ENCODE assay signal across 20 cellular contexts in the genomic region with DNA sequence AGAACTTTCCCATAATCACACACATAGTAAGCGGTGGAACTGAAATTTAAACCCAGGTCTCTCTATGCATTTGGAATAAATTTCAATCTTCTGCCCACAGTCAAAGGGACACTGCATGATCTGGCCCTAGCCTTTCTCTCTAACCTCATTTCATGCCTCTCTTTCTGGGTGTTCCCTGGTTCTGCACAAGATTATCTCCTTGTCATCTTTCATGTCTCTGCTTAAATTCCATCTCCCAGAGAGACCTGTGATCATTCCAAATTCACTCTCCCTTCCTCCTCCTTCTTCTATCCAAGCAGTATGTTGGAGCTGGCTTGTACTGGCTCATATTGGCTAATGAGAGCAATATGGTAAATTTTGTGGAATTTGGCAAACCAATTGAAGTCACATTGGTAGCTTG. TPM values are rescaled to one million over a fixed set of nuclear protein-coding genes. Genes with fewer than 3 reads are reported as not detected.
DNase-seq lines count a peak whose midpoint lies in the region; ATAC-seq and TF ChIP-seq lines count a peak whose summit lies in the region.
"Had no signal": no experiment of that assay in that cellular context is flagged by ENCODE, and none has a peak within 500 bp of the region (broad histone marks: within the 10 kb centered on the region; RNA-seq: fewer than 3 reads in every experiment).

No MANE protein-coding gene starts in this region.

- H3K36me3 ChIP-seq in esophagus muscularis mucosa (no peaks in the 10 kb centered on the region), uterus (no peaks in the 10 kb centered on the region)
- H3K36me3 ChIP-seq: BLaER1 treated with 17β-estradiol and CSF1 and Interleukin-3, amounts not matched to agents 10 nM and 100 nM had no signal

- no peaks in the 10 kb centered on the region for H3K9me3 Mint-ChIP-seq in activated CD8-positive, alpha-beta T cell treated with anti-CD3 and anti-CD28 coated beads, Interleukin-2, amount 10 ng/mL, durations not matched to agents 7 days and 5 days (ENCODE audit: insufficient read depth)
- no peaks in the 10 kb centered on the region for H3K9me3 Mint-ChIP-seq in activated CD8-positive, alpha-beta T cell treated with anti-CD3 and anti-CD28 coated beads for 36 hours
- H3K9me3 Mint-ChIP-seq: CD4-positive, alpha-beta T cell; CD8-positive, alpha-beta T cell had no signal

- TF ChIP-seq EP300 in esophagus muscularis mucosa (IDR thresholded peaks at IDR 0.05), result no peak

- H3K27me3 Mint-ChIP-seq in activated CD8-positive, alpha-beta T cell treated with anti-CD3 and anti-CD28 coated beads, Interleukin-2, amount 10 ng/mL, durations not matched to agents 7 days and 5 days (ENCODE audit: low read depth), result peaks cover 28% of the 10 kb centered on the region
- peaks cover 17% of the 10 kb centered on the region for H3K27me3 Mint-ChIP-seq in activated CD8-positive, alpha-beta T cell treated with anti-CD3 and anti-CD28 coated beads for 36 hours

- CTCF ChIA-PET in activated CD8-positive, alpha-beta T cell treated with anti-CD3 and anti-CD28 coated beads, Interleukin-2, amount 10 ng/mL, durations not matched to agents 7 days and 5 days (lab: Charles Lee), result interaction anchor here (0.8 kb wide), 1 partner anchor 79 kb away, joined by 3 read pairs; no protein-coding TSS in a partner anchor
- CTCF ChIA-PET in activated CD8-positive, alpha-beta T cell treated with anti-CD3 and anti-CD28 coated beads for 36 hours (lab: Charles Lee), result interaction anchor here (1.1 to 1.3 kb wide), 2 partner anchors 13 to 167 kb away, joined by 3 to 4 read pairs; no protein-coding TSS in a partner anchor

- intact Hi-C loops in activated CD8-positive, alpha-beta T cell treated with anti-CD3 and anti-CD28 coated beads for 36 hours (cut with micrococcal nuclease), result no loop called here
- intact Hi-C loops in esophagus muscularis mucosa (cut with DNase I) (loop anchor here (10.0 kb wide), 1 partner anchor 93 kb away; no protein-coding TSS in a partner anchor), uterus (cut with DNase I; ENCODE audit: low total_unique reads) (no loop called here)

- POLR2A ChIA-PET in activated CD8-positive, alpha-beta T cell treated with anti-CD3 and anti-CD28 coated beads, Interleukin-2, amount 10 ng/mL, durations not matched to agents 7 days and 5 days (lab: Charles Lee), result no interaction called here
- POLR2A ChIA-PET in activated CD8-positive, alpha-beta T cell treated with anti-CD3 and anti-CD28 coated beads for 36 hours (lab: Charles Lee), result no interaction called here

- no peak overlapping the region for H3K27ac ChIP-seq in esophagus muscularis mucosa (replicated peaks in 1 of 4)
- H3K27ac ChIP-seq in uterus, result no peak overlapping the region
- H3K27ac ChIP-seq: 22Rv1; A549; BLaER1 treated with 17β-estradiol and CSF1 and Interleukin-3, amounts not matched to agents 10 nM and 100 nM; C4-2B had no signal

- H3K36me3 Mint-ChIP-seq in activated CD8-positive, alpha-beta T cell treated with anti-CD3 and anti-CD28 coated beads, Interleukin-2, amount 10 ng/mL, durations not matched to agents 7 days and 5 days (ENCODE audit: low read depth), result no peaks in the 10 kb centered on the region
- H3K36me3 Mint-ChIP-seq in activated CD8-positive, alpha-beta T cell treated with anti-CD3 and anti-CD28 coated beads for 36 hours (ENCODE audit: low read depth), result no peaks in the 10 kb centered on the region
- H3K36me3 Mint-ChIP-seq: CD8-positive, alpha-beta T cell had no signal

- H3K4me1 ChIP-seq in esophagus muscularis mucosa (peaks cover 0 to 9% (median 8%) of the 10 kb centered on the region in 4 donors), uterus (no peaks in the 10 kb centered on the region)
- H3K4me1 ChIP-seq: BLaER1 treated with 17β-estradiol and CSF1 and Interleukin-3, amounts not matched to agents 10 nM and 100 nM; Caco-2 had no signal

- H3K4me3 Mint-ChIP-seq in activated CD8-positive, alpha-beta T cell treated with anti-CD3 and anti-CD28 coated beads, Interleukin-2, amount 10 ng/mL, durations not matched to agents 7 days and 5 days, result no peak overlapping the region
- no peak overlapping the region for H3K4me3 Mint-ChIP-seq in activated CD8-positive, alpha-beta T cell treated with anti-CD3 and anti-CD28 coated beads for 36 hours
- H3K4me3 Mint-ChIP-seq: B cell; CD4-positive, alpha-beta T cell; CD8-positive, alpha-beta T cell had no signal

- peaks cover 2% of the 10 kb centered on the region for H3K4me1 Mint-ChIP-seq in activated CD8-positive, alpha-beta T cell treated with anti-CD3 and anti-CD28 coated beads, Interleukin-2, amount 10 ng/mL, durations not matched to agents 7 days and 5 days (ENCODE audit: low read depth)
- no peaks in the 10 kb centered on the region for H3K4me1 Mint-ChIP-seq in activated CD8-positive, alpha-beta T cell treated with anti-CD3 and anti-CD28 coated beads for 36 hours (ENCODE audit: low read depth)

- H3K9me3 ChIP-seq in esophagus muscularis mucosa, result no peaks in the 10 kb centered on the region
- no peaks in the 10 kb centered on the region for H3K9me3 ChIP-seq in uterus
- H3K9me3 ChIP-seq: A549; BLaER1 treated with 17β-estradiol and CSF1 and Interleukin-3, amounts not matched to agents 10 nM and 100 nM; Caco-2 had no signal

- peak; percentile 4 for DNase-seq in activated CD8-positive, alpha-beta T cell treated with anti-CD3 and anti-CD28 coated beads, Interleukin-2, amount 10 ng/mL, durations not matched to agents 7 days and 5 days
- no peak for DNase-seq in activated CD8-positive, alpha-beta T cell treated with anti-CD3 and anti-CD28 coated beads for 36 hours
- peak; percentile 62 for DNase-seq in esophagus muscularis mucosa (ENCODE audit: extremely low spot score)
- peak; percentile 7 for DNase-seq in fibroblast of peridontal ligament (ENCODE audit: extremely low read depth)
- no peak for DNase-seq in uterus
- no peak for DNase-seq in SIG-M5 (lab: John Stamatoyannopoulos, UW)
- DNase-seq: AML-193; Caco-2; Calu3; CD4-positive, alpha-beta T cell; CD8-positive, alpha-beta T cell; DMS79 treated with DMSO at 0.1 percent for 48 hours; GF-D8 had no signal

- H3K27me3 ChIP-seq in esophagus muscularis mucosa, result peaks cover 0 to 4% (median 0%) of the 10 kb centered on the region in 4 donors
- no peaks in the 10 kb centered on the region for H3K27me3 ChIP-seq in uterus
- H3K27me3 ChIP-seq: BLaER1 treated with 17β-estradiol and CSF1 and Interleukin-3, amounts not matched to agents 10 nM and 100 nM had no signal

- H3K4me3 ChIP-seq in esophagus muscularis mucosa (no peak overlapping the region), uterus (no peak overlapping the region)
- H3K4me3 ChIP-seq: A549; BLaER1 treated with 17β-estradiol and CSF1 and Interleukin-3, amounts not matched to agents 10 nM and 100 nM had no signal

- TF ChIP-seq CTCF in activated CD8-positive, alpha-beta T cell treated with anti-CD3 and anti-CD28 coated beads for 36 hours (IDR thresholded peaks at IDR 0.05), result no peak
- TF ChIP-seq CTCF in esophagus muscularis mucosa (IDR thresholded peaks at IDR 0.05), result no peak
- TF ChIP-seq CTCF in uterus (IDR thresholded peaks at IDR 0.05), result no peak

- ATAC-seq in activated CD8-positive, alpha-beta T cell treated with anti-CD3 and anti-CD28 coated beads, Interleukin-2, amount 10 ng/mL, durations not matched to agents 7 days and 5 days, result no peak
- ATAC-seq in activated CD8-positive, alpha-beta T cell treated with anti-CD3 and anti-CD28 coated beads for 36 hours, result no peak
- no peak for ATAC-seq in GM21786 (IDR thresholded peaks at IDR 0.05; ENCODE audit: unreplicated experiment)
- ATAC-seq: A549; CD8-positive, alpha-beta T cell had no signal

- TF ChIP-seq POLR2A in esophagus muscularis mucosa (IDR thresholded peaks at IDR 0.05; ENCODE audit: low read depth) (no peak), uterus (IDR thresholded peaks at IDR 0.05) (no peak)

- 84% methylated on average over 1 of the region's 1 CpG for WGBS in esophagus muscularis mucosa

- H3K27ac Mint-ChIP-seq in activated CD8-positive, alpha-beta T cell treated with anti-CD3 and anti-CD28 coated beads, Interleukin-2, amount 10 ng/mL, durations not matched to agents 7 days and 5 days, result no peak overlapping the region
- H3K27ac Mint-ChIP-seq in activated CD8-positive, alpha-beta T cell treated with anti-CD3 and anti-CD28 coated beads for 36 hours, result no peak overlapping the region
- H3K27ac Mint-ChIP-seq: B cell; CD4-positive, alpha-beta T cell; CD8-positive, alpha-beta T cell had no signal

RNA-seq across cellular contexts. Expression of a gene that starts 22.2 kb away (rescaled TPM):
- total RNA-seq in activated CD8-positive, alpha-beta T cell treated with anti-CD3 and anti-CD28 coated beads, Interleukin-2, amount 10 ng/mL, durations not matched to agents 7 days and 5 days, result not detected
- not detected for total RNA-seq in activated CD8-positive, alpha-beta T cell treated with anti-CD3 and anti-CD28 coated beads for 36 hours
- not detected for total RNA-seq in esophagus muscularis mucosa
- total RNA-seq in uterus, result not detected
- total RNA-seq: A172; B cell; Caco-2; Calu3; CD4-positive, alpha-beta T cell; CD8-positive, alpha-beta T cell had no signal

RNA-seq across cellular contexts. Expression of a gene that starts 31.9 kb away (rescaled TPM):
- 10 to 100 TPM; 15.3 to 16.6 TPM for total RNA-seq in activated CD8-positive, alpha-beta T cell treated with anti-CD3 and anti-CD28 coated beads, Interleukin-2, amount 10 ng/mL, durations not matched to agents 7 days and 5 days
- total RNA-seq in activated CD8-positive, alpha-beta T cell treated with anti-CD3 and anti-CD28 coated beads for 36 hours, result 1 to 10 TPM; 1.4 to 1.8 TPM
- total RNA-seq in esophagus muscularis mucosa (10 to 100 TPM; 36.5 to 54.2 (median 41.2) TPM), uterus (10 to 100 TPM; 28.2 to 65.3 (median 40.5) TPM)

Comparison
In these comparisons a context has a peak if more than half of its experiments do, and no peak if none do; other contexts are left out.
1. DNase-seq: peak in activated CD8-positive, alpha-beta T cell treated with anti-CD3 and anti-CD28 coated beads, Interleukin-2, amount 10 ng/mL, durations not matched to agents 7 days and 5 days (single experiment), esophagus muscularis mucosa (single experiment) and fibroblast of peridontal ligament (single experiment); none in activated CD8-positive, alpha-beta T cell treated with anti-CD3 and anti-CD28 coated beads for 36 hours (single experiment), uterus (0 of 2) and SIG-M5 (single experiment).
2. RNA of a gene that starts 31.9 kb away (total RNA-seq): 28.2 to 65.3 TPM in uterus, 36.5 to 54.2 TPM in esophagus muscularis mucosa and 15.3 to 16.6 TPM in activated CD8-positive, alpha-beta T cell treated with anti-CD3 and anti-CD28 coated beads, Interleukin-2, amount 10 ng/mL, durations not matched to agents 7 days and 5 days; 1.4 to 1.8 TPM in activated CD8-positive, alpha-beta T cell treated with anti-CD3 and anti-CD28 coated beads for 36 hours; every median in the first group is over 4 times any median in the second.